ENCODE assay signal across 13 cellular contexts in genomic region chr1:147665521-147665920, GRCh38. TPM values are rescaled to one million over a fixed set of nuclear protein-coding genes. Genes with fewer than 3 reads are reported as not detected.
DNase-seq lines count a peak whose midpoint lies in the region; ATAC-seq, FAIRE-seq and TF ChIP-seq lines count a peak whose summit lies in the region.
"Had no signal": no experiment of that assay in that cellular context is flagged by ENCODE, and none has a peak within 500 bp of the region (broad histone marks: within the 10 kb centered on the region; RNA-seq: fewer than 3 reads in every experiment).

No MANE protein-coding gene starts in this region.

- no peaks in the 10 kb centered on the region for H3K79me1 ChIP-seq in H9 (ENCODE audit: insufficient read depth, low read depth, low read length, poor library complexity, severe bottlenecking)

- no peak overlapping the region for H2BK5ac ChIP-seq in H9 (ENCODE audit: insufficient read length, low read length)

- no peak overlapping the region for H2AFZ ChIP-seq in H9 (ENCODE audit: low read length)

- H2BK120ac ChIP-seq in H9 (ENCODE audit: low read depth, low read length, poor library complexity, severe bottlenecking) = no peak overlapping the region

- DNase-seq in H9 = no peak
- no peak for DNase-seq in kidney
- no peak for DNase-seq in DMS79 (lab: John Stamatoyannopoulos, UW)
- DNase-seq in mucosa of descending colon = no peak
- DNase-seq in tibial artery = no peak
- no peak for DNase-seq in SJCRH30
- DNase-seq: activated CD4-positive, alpha-beta T cell treated with anti-CD3 and anti-CD28 coated beads, Interleukin-2, amount 10 ng/mL, durations not matched to agents 24 days and 14 days; activated gamma-delta T cell; cortex of kidney; NCI-H2081; upper lobe of left lung had no signal

- no peak overlapping the region for H3K4me3 ChIP-seq in kidney (ENCODE audit: low read length in 2 of 2)
- H3K4me3 ChIP-seq in mucosa of descending colon = no peak overlapping the region
- no peak overlapping the region for H3K4me3 ChIP-seq in tibial artery
- no peak overlapping the region for H3K4me3 ChIP-seq in SJCRH30
- H3K4me3 ChIP-seq: upper lobe of left lung had no signal

- H3K36me3 ChIP-seq in kidney (ENCODE audit: control insufficient read depth in 1 of 2, insufficient read depth in 2 of 2, low read length in 2 of 2) = no peaks in the 10 kb centered on the region
- H3K36me3 ChIP-seq in mucosa of descending colon (ENCODE audit: low read depth) = no peaks in the 10 kb centered on the region
- peaks cover 0 to 8% (median 0%) of the 10 kb centered on the region in 3 donors for H3K36me3 ChIP-seq in tibial artery
- no peaks in the 10 kb centered on the region for H3K36me3 ChIP-seq in SJCRH30
- H3K36me3 ChIP-seq: upper lobe of left lung had no signal

- WGBS in H9 (ENCODE audit: extremely low coverage, insufficient read length, low lambda C conversion rate) = no CpG with 5 or more reads among the region's 2 CpGs

- peaks cover 13% of the 10 kb centered on the region for H3K23me2 ChIP-seq in H9 (ENCODE audit: insufficient read length, low read depth, low read length, poor library complexity, severe bottlenecking)

- no peak overlapping the region for H2AK5ac ChIP-seq in H9 (ENCODE audit: insufficient read length, low read length)

- H3K79me2 ChIP-seq in H9 (ENCODE audit: insufficient read depth, low read length) = no peaks in the 10 kb centered on the region

- no peak overlapping the region for H3K14ac ChIP-seq in H9 (ENCODE audit: insufficient read depth, low read length)

- H3K9me3 ChIP-seq in H9 (ENCODE audit: control insufficient read depth, low read depth, low read length) (no peaks in the 10 kb centered on the region), kidney (ENCODE audit: control insufficient read depth in 1 of 2, low read length in 2 of 2) (no peaks in the 10 kb centered on the region), mucosa of descending colon (no peaks in the 10 kb centered on the region), tibial artery (no peaks in the 10 kb centered on the region), SJCRH30 (replicated peaks) (no peaks in the 10 kb centered on the region)
- H3K9me3 ChIP-seq: upper lobe of left lung had no signal

- H3K4me1 Mint-ChIP-seq in H9 = peaks cover 12 to 19% of the 10 kb centered on the region in 2 experiments

- ATAC-seq in mucosa of descending colon = no peak

- H2BK12ac ChIP-seq in H9 (ENCODE audit: insufficient read length, low read depth, low read length) = no peak overlapping the region

- 0 out of 7 replicates have a peak overlapping the region, but pooled peaks of 1 of the 3 experiments have one; percentile 21 for H3K27ac Mint-ChIP-seq in H9
- H3K27ac Mint-ChIP-seq: activated CD4-positive, alpha-beta T cell treated with anti-CD3 and anti-CD28 coated beads, Interleukin-2, amount 10 ng/mL, durations not matched to agents 24 days and 14 days had no signal

- no peak overlapping the region for H3K4ac ChIP-seq in H9 (ENCODE audit: low read depth, low read length)

- TF ChIP-seq CTCF in C4-2B (conservative IDR thresholded peaks at IDR 0.05) (peak; percentile 54), H9 (conservative IDR thresholded peaks at IDR 0.05) (peak; percentile 52), VCaP (conservative IDR thresholded peaks at IDR 0.05) (peak; percentile 33), kidney (IDR thresholded peaks at IDR 0.05; ENCODE audit: borderline replicate concordance, extremely low read depth, insufficient read depth) (peak; percentile 15), mucosa of descending colon (IDR thresholded peaks at IDR 0.05) (no peak), tibial artery (IDR thresholded peaks at IDR 0.05) (peak in 1 of 2 experiments; percentile 7)

- no peak overlapping the region for H3K56ac ChIP-seq in H9 (ENCODE audit: insufficient read length, low read depth, low read length)

- no peak for FAIRE-seq in kidney (lab: Jason Lieb, UNC)

- H2BK20ac ChIP-seq in H9 (ENCODE audit: low read depth, low read length, poor library complexity, severe bottlenecking) = no peak overlapping the region

- no peak overlapping the region for H4K5ac ChIP-seq in H9 (ENCODE audit: insufficient read length, low read depth, low read length)

- H3K18ac ChIP-seq in H9 (ENCODE audit: insufficient read length, low read depth, low read length) = no peak overlapping the region

- H4K20me1 ChIP-seq in H9 (ENCODE audit: control insufficient read depth, insufficient read depth, insufficient read length) = no peaks in the 10 kb centered on the region

- H3K4me1 ChIP-seq in H9 (ENCODE audit: insufficient read depth, low read length) = no peaks in the 10 kb centered on the region; the same call in 1 of the 2 replicates
- H3K4me1 ChIP-seq in kidney (ENCODE audit: control insufficient read depth in 1 of 2, insufficient read depth in 1 of 2, low read depth in 1 of 2, low read length in 2 of 2) = no peaks in the 10 kb centered on the region
- peaks cover 5% of the 10 kb centered on the region for H3K4me1 ChIP-seq in mucosa of descending colon (ENCODE audit: low read depth)
- H3K4me1 ChIP-seq in tibial artery = peaks cover 0 to 13% (median 6%) of the 10 kb centered on the region in 4 donors
- H3K4me1 ChIP-seq in SJCRH30 = no peaks in the 10 kb centered on the region

- no peak overlapping the region for H4K91ac ChIP-seq in H9 (ENCODE audit: insufficient read length, low read depth, low read length)

- peaks cover 9 to 12% of the 10 kb centered on the region in 2 experiments; a peak in 3 of 5 replicates for H3K9me3 Mint-ChIP-seq in H9

- H3K27me3 ChIP-seq in H9 (ENCODE audit: insufficient read depth, low read length) (no peaks in the 10 kb centered on the region), tibial artery (no peaks in the 10 kb centered on the region), SJCRH30 (no peaks in the 10 kb centered on the region)
- H3K27me3 ChIP-seq: upper lobe of left lung had no signal

- no peak overlapping the region for H2BK15ac ChIP-seq in H9 (ENCODE audit: low read depth, low read length)

- intact Hi-C loops in kidney (cut with DNase I) = no loop called here
- intact Hi-C loops in mucosa of descending colon (cut with DNase I, micrococcal nuclease) = no loop called here
- intact Hi-C loops in tibial artery (cut with DNase I; ENCODE audit: low total_unique reads) = no loop called here

- H3K9ac ChIP-seq in H9 (ENCODE audit: extremely low read depth, insufficient read length, low read length) (no peak overlapping the region), kidney (ENCODE audit: low read length in 2 of 2) (no peak overlapping the region)

- no peak overlapping the region for H3K23ac ChIP-seq in H9 (ENCODE audit: insufficient read length, low read depth, low read length)

- H3K4me3 Mint-ChIP-seq in H9 = no peak overlapping the region; a peak in 1 of 5 replicates
- H3K4me3 Mint-ChIP-seq: activated CD4-positive, alpha-beta T cell treated with anti-CD3 and anti-CD28 coated beads, Interleukin-2, amount 10 ng/mL, durations not matched to agents 24 days and 14 days had no signal

- no peaks in the 10 kb centered on the region for H3K27me3 Mint-ChIP-seq in H9 (ENCODE audit: low read depth)
- H3K27me3 Mint-ChIP-seq: activated CD4-positive, alpha-beta T cell treated with anti-CD3 and anti-CD28 coated beads, Interleukin-2, amount 10 ng/mL, durations not matched to agents 24 days and 14 days had no signal

- H3K36me3 Mint-ChIP-seq in H9 (ENCODE audit: insufficient read depth in 1 of 3, low read depth in 3 of 3) = peaks cover 8 to 20% (median 19%) of the 10 kb centered on the region in 3 experiments; a peak in 6 of 7 replicates

- no peak overlapping the region for H3K4me2 ChIP-seq in H9 (ENCODE audit: insufficient read depth, insufficient read length, low read length)

- no peak overlapping the region for H4K8ac ChIP-seq in H9 (replicated peaks; ENCODE audit: insufficient read length, low read depth, low read length)

- H3K27ac ChIP-seq in C4-2B = no peak overlapping the region
- H3K27ac ChIP-seq in H9 (ENCODE audit: insufficient read length, low read depth, low read length) = no peak overlapping the region
- peak overlapping the region; percentile 45 for H3K27ac ChIP-seq in VCaP
- no peak overlapping the region for H3K27ac ChIP-seq in kidney (ENCODE audit: low read depth in 2 of 2, low read length in 2 of 2)
- no peak overlapping the region for H3K27ac ChIP-seq in tibial artery
- H3K27ac ChIP-seq in SJCRH30 = no peak overlapping the region
- H3K27ac ChIP-seq: upper lobe of left lung had no signal

- H3T11ph ChIP-seq in H9 (ENCODE audit: low read length) = no peak overlapping the region

RNA-seq across cellular contexts. Expression of gene ACP6, which starts 4.8 kb away (rescaled TPM):
- total RNA-seq in H9 (2021) (15.3 and 17.1 TPM in 2 replicates), kidney (43.6 TPM), mucosa of descending colon (10 to 100 TPM; 20.8 to 22.6 (median 22.3) TPM)
- polyA plus RNA-seq in kidney (ENCODE audit: insufficient read depth, low read depth, low replicate concordance) = 37.7 TPM
- total RNA-seq in SJCRH30 (2014; rRNA removed; shearing (Covaris generic)) = 1.6 and 1.8 TPM in 2 replicates
